5 cellular contexts compared by ENCODE assay signal in the genomic region with DNA sequence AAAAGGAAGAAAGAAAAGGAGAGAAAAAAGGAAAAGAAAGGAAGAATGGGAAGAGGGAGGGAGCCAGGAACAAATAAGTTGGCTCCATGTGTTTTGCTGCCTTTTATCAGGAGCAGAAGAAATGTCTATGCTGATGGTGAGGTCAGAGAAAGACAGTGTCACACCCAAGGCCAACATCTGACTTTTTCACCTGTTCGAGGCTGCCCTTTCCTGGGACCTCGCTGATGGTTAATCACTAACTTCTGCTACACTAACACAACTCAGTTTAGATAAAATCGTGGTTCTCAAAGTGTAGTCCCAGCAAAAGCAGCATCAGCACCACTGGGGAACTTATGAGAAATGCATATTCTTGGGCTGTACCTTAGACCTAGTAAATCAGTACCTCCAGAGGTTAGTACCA.
"Had no signal": no experiment of that assay in that cellular context is flagged by ENCODE, and none has a peak within 500 bp of the region (broad histone marks: within the 10 kb centered on the region; RNA-seq: fewer than 3 reads in every experiment).

No MANE protein-coding gene starts in this region.

- H3K9ac ChIP-seq: KMS-11 had no signal

- H3K4me3 ChIP-seq: K562 had no signal

- H3K27ac ChIP-seq: HL-60, KMS-11 had no signal

- ATAC-seq: HepG2, K562 had no signal

- H3K4me2 ChIP-seq: KMS-11 had no signal

- DNase-seq: KG1 had no signal
